1 cellular context compared by ENCODE assay signal in genomic region chr10:46106410-46107255, GRCh38.
TF ChIP-seq lines count a peak whose summit lies in the region.

No MANE protein-coding gene starts in this region.

TF ChIP-seq in HepG2, 621 proteins besides CTCF, POLR2A, EP300 and RAD21 (continued from another document and continues in another):
- TF ChIP-seq PRDM4 (CRISPR knock-in tag; IDR thresholded peaks at IDR 0.05; ENCODE audit: borderline replicate concordance) (no peak), ZSCAN22 (CRISPR knock-in tag; IDR thresholded peaks at IDR 0.05) (no peak), KAT8 (CRISPR knock-in tag; IDR thresholded peaks at IDR 0.05) (peak; percentile 64; the same call in 1 of the 2 replicates), HNRNPL (IDR thresholded peaks at IDR 0.05; ENCODE audit: low read depth, low read length) (no peak), SOX13 (IDR thresholded peaks at IDR 0.05) (no peak), SOX13 (CRISPR knock-in tag; conservative IDR thresholded peaks at IDR 0.05 in 1 of 2, IDR thresholded peaks at IDR 0.05 in 1 of 2) (peak in 1 of 2 experiments; percentile 33; a peak in 1 of 4 replicates), ZNF703 (CRISPR knock-in tag; IDR thresholded peaks at IDR 0.05; ENCODE audit: borderline replicate concordance) (no peak), ZNF335 (CRISPR knock-in tag; IDR thresholded peaks at IDR 0.05) (no peak), PAF1 (CRISPR knock-in tag; IDR thresholded peaks at IDR 0.05) (no peak), FOXC1 (CRISPR knock-in tag; IDR thresholded peaks at IDR 0.05; ENCODE audit: borderline replicate concordance) (no peak), SPEN (CRISPR knock-in tag; IDR thresholded peaks at IDR 0.05; ENCODE audit: low read depth) (0 out of 2 replicates have a peak, but pooled peaks have one; percentile 58), PTBP1 (IDR thresholded peaks at IDR 0.05; ENCODE audit: low read depth, low read length, poor library complexity, severe bottlenecking) (no peak), ZFP62 (CRISPR knock-in tag; IDR thresholded peaks at IDR 0.05) (no peak), CC2D1A (CRISPR knock-in tag; IDR thresholded peaks at IDR 0.05) (no peak), SKIL (CRISPR knock-in tag; IDR thresholded peaks at IDR 0.05; ENCODE audit: borderline replicate concordance) (no peak), HBP1 (CRISPR knock-in tag; IDR thresholded peaks at IDR 0.05; ENCODE audit: low read depth) (peak; percentile 34; the same call in 1 of the 2 replicates), ZBTB25 (CRISPR knock-in tag; IDR thresholded peaks at IDR 0.05) (no peak), PPARG (CRISPR knock-in tag; conservative IDR thresholded peaks at IDR 0.05) (no peak), HNF4G (IDR thresholded peaks at IDR 0.05; ENCODE audit: borderline replicate concordance, low read depth, low read length) (no peak), HNF4G (CRISPR knock-in tag; IDR thresholded peaks at IDR 0.05; ENCODE audit: borderline replicate concordance, low read depth) (no peak), ZNF414 (CRISPR knock-in tag; IDR thresholded peaks at IDR 0.05) (no peak), MTA3 (CRISPR knock-in tag; IDR thresholded peaks at IDR 0.05) (no peak), TFDP1 (CRISPR knock-in tag; IDR thresholded peaks at IDR 0.05; ENCODE audit: borderline replicate concordance) (peak; percentile 84; the same call in 1 of the 2 replicates), NR1H2 (CRISPR knock-in tag; IDR thresholded peaks at IDR 0.05; ENCODE audit: borderline replicate concordance, low read depth) (no peak), PAX8 (CRISPR knock-in tag; IDR thresholded peaks at IDR 0.05; ENCODE audit: borderline replicate concordance) (no peak), PHF5A (CRISPR knock-in tag; IDR thresholded peaks at IDR 0.05; ENCODE audit: low read depth, unreplicated experiment) (no peak), TBL1XR1 (IDR thresholded peaks at IDR 0.05; ENCODE audit: borderline replicate concordance, low read length, partially characterized antibody) (no peak), REL (CRISPR knock-in tag; conservative IDR thresholded peaks at IDR 0.05) (no peak), EEA1 (CRISPR knock-in tag; IDR thresholded peaks at IDR 0.05; ENCODE audit: borderline replicate concordance) (no peak), ZNF513 (CRISPR knock-in tag; conservative IDR thresholded peaks at IDR 0.05) (no peak), ZSCAN31 (CRISPR knock-in tag; IDR thresholded peaks at IDR 0.05; ENCODE audit: low read depth) (no peak), NR2F1 (CRISPR knock-in tag; IDR thresholded peaks at IDR 0.05) (no peak), ZNF614 (CRISPR knock-in tag; IDR thresholded peaks at IDR 0.05; ENCODE audit: borderline replicate concordance) (peak; percentile 57; the same call in 1 of the 2 replicates), ZNF709 (CRISPR knock-in tag; IDR thresholded peaks at IDR 0.05) (peak; percentile 86), IRX3 (CRISPR knock-in tag; IDR thresholded peaks at IDR 0.05; ENCODE audit: borderline replicate concordance, low read depth) (no peak), ZBTB7A (CRISPR knock-in tag; IDR thresholded peaks at IDR 0.05) (no peak), LRRFIP1 (CRISPR knock-in tag; conservative IDR thresholded peaks at IDR 0.05) (no peak), DNMT1 (CRISPR knock-in tag; IDR thresholded peaks at IDR 0.05) (no peak), ATF4 (CRISPR knock-in tag; IDR thresholded peaks at IDR 0.05) (no peak), KAT2B (IDR thresholded peaks at IDR 0.05; ENCODE audit: borderline replicate concordance, low read depth, low read length) (no peak), NKX3-1 (CRISPR knock-in tag; IDR thresholded peaks at IDR 0.05) (no peak), ATF6 (CRISPR knock-in tag; conservative IDR thresholded peaks at IDR 0.05) (no peak), ZBTB46 (CRISPR knock-in tag; IDR thresholded peaks at IDR 0.05; ENCODE audit: borderline replicate concordance) (no peak), CREB3 (CRISPR knock-in tag; IDR thresholded peaks at IDR 0.05) (no peak), ZFP41 (CRISPR knock-in tag; IDR thresholded peaks at IDR 0.05; ENCODE audit: borderline replicate concordance) (no peak)
